37 cellular contexts compared by ENCODE assay signal in the genomic region with DNA sequence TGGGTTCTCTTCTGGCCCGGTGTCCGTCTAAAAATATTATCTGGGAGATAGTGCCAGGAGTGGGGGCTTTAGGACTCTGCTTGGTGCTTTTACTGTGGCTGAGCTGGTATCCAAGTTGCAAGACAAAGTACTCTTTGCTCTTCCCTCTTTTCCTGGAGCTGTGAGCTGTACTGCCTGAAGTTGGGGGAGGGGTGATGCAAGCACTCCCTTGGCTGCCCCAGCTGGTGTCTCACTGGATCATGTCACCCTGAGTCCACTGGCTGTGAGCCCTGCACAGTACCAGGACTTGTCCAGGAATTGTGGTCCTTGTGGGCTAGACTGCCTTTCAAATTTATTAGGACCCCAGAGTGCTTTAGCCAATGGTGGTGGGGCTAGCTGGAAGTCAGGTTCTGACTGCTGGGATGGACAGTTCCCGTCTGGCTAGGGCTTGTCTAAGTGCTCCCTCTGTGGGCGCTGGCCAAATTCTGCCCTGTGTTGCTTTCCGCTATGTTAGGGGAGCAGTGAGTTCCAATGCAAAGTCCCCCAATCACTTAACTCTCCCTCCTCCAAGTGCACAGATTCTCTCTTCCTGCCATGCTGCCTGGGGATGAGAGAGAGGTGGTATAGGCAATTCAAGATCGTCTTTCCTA. TPM values are rescaled to one million over a fixed set of nuclear protein-coding genes. Genes with fewer than 3 reads are reported as not detected.
"Had no signal": no experiment of that assay in that cellular context is flagged by ENCODE, and none has a peak within 500 bp of the region (broad histone marks: within the 10 kb centered on the region; RNA-seq: fewer than 3 reads in every experiment).

No MANE protein-coding gene starts in this region.

- H3K9me3 ChIP-seq: Peyer's patch, SJSA1, SK-N-SH had no signal

- H3K27me3 Mint-ChIP-seq: activated naive CD8-positive, alpha-beta T cell treated with anti-CD3 and anti-CD28 coated beads for 36 hours had no signal

- H3K36me3 Mint-ChIP-seq: activated naive CD8-positive, alpha-beta T cell treated with anti-CD3 and anti-CD28 coated beads for 36 hours had no signal

- H3K4me2 ChIP-seq: SK-N-SH had no signal

- H3K4me3 Mint-ChIP-seq: activated CD4-positive, alpha-beta T cell treated with anti-CD3 and anti-CD28 coated beads, Interleukin-2, amount 10 ng/mL, durations not matched to agents 24 days and 14 days; activated CD8-positive, alpha-beta T cell treated with anti-CD3 and anti-CD28 coated beads for 36 hours; activated naive CD8-positive, alpha-beta T cell treated with anti-CD3 and anti-CD28 coated beads for 36 hours; activated T-cell treated with anti-CD3 and anti-CD28 coated beads, Interleukin-2, amount 50 U/mL, for 72 hours; activated T-helper 17 cell treated with anti-CD3 and anti-CD28 coated beads, Interleukin-2, amount 50 U/mL, for 72 hours; central memory CD8-positive, alpha-beta T cell; T-helper 1 cell treated with Interleukin-12 subunit alpha and Interleukin-12 subunit beta and Interleukin-4 antibody, amounts not matched to agents 30 μg/mL and 1 μg/mL, for 36 hours; T-helper 2 cell treated with Interferon-gamma antibody and Interleukin-4, amounts not matched to agents 5 μg/mL and 100 μg/mL, for 36 hours had no signal

- H3K4me3 ChIP-seq: cardiac muscle cell, Peyer's patch, SJSA1 had no signal

- H3K4me1 Mint-ChIP-seq: activated CD4-positive, alpha-beta T cell treated with anti-CD3 and anti-CD28 coated beads, Interleukin-2, amount 10 ng/mL, durations not matched to agents 24 days and 14 days; activated naive CD8-positive, alpha-beta T cell treated with anti-CD3 and anti-CD28 coated beads for 36 hours; activated T-helper 17 cell treated with anti-CD3 and anti-CD28 coated beads, Interleukin-2, amount 50 U/mL, for 72 hours; central memory CD8-positive, alpha-beta T cell had no signal

- H3K27me3 ChIP-seq: brain microvascular endothelial cell, cardiac muscle cell, Peyer's patch, SJSA1 had no signal

- H3K9ac ChIP-seq: SK-N-SH had no signal

- ATAC-seq: activated CD8-positive, alpha-beta T cell treated with anti-CD3 and anti-CD28 coated beads for 36 hours; activated T-cell treated with anti-CD3 and anti-CD28 coated beads, Interleukin-2, amount 50 U/mL, for 72 hours; activated T-helper 17 cell treated with anti-CD3 and anti-CD28 coated beads, Interleukin-2, amount 50 U/mL, for 72 hours; PC-3 had no signal

- H3K36me3 ChIP-seq: brain microvascular endothelial cell, cardiac muscle cell, Peyer's patch, SJSA1 had no signal

- H3K27ac Mint-ChIP-seq: activated CD4-positive, alpha-beta T cell treated with anti-CD3 and anti-CD28 coated beads, Interleukin-2, amount 10 ng/mL, durations not matched to agents 24 days and 14 days; activated CD8-positive, alpha-beta T cell treated with anti-CD3 and anti-CD28 coated beads for 36 hours; activated naive CD8-positive, alpha-beta T cell treated with anti-CD3 and anti-CD28 coated beads for 36 hours; activated T-cell treated with anti-CD3 and anti-CD28 coated beads, Interleukin-2, amount 50 U/mL, for 72 hours; activated T-helper 17 cell treated with anti-CD3 and anti-CD28 coated beads, Interleukin-2, amount 50 U/mL, for 72 hours; T-helper 1 cell treated with Interleukin-12 subunit alpha and Interleukin-12 subunit beta and Interleukin-4 antibody, amounts not matched to agents 30 μg/mL and 1 μg/mL, for 36 hours; T-helper 2 cell treated with Interferon-gamma antibody and Interleukin-4, amounts not matched to agents 5 μg/mL and 100 μg/mL, for 36 hours had no signal

- H3K4me1 ChIP-seq: Peyer's patch, SJSA1 had no signal

- H3K27ac ChIP-seq: brain microvascular endothelial cell, cardiac muscle cell, Peyer's patch, SJSA1, VCaP had no signal

- DNase-seq: activated CD4-positive, alpha-beta T cell treated with anti-CD3 and anti-CD28 coated beads, Interleukin-2, amount 10 ng/mL, durations not matched to agents 24 days and 14 days; activated CD4-positive, alpha-beta T cell treated with anti-CD3 and anti-CD28 coated beads, Interleukin-2, amount 50 U/mL, for 4 hours; activated CD8-positive, alpha-beta T cell treated with anti-CD3 and anti-CD28 coated beads for 36 hours; activated effector memory CD4-positive, alpha-beta T cell treated with anti-CD3 and anti-CD28 coated beads, Interleukin-2, amount 50 U/mL, for 16 hours; activated naive CD4-positive, alpha-beta T cell; activated naive CD4-positive, alpha-beta T cell treated with anti-CD3 and anti-CD28 coated beads, Interleukin-2, amount 50 U/mL, for 16 hours; activated naive CD8-positive, alpha-beta T cell treated with anti-CD3 and anti-CD28 coated beads for 36 hours; activated T-cell treated with anti-CD3 and anti-CD28 coated beads, Interleukin-2, amount 50 U/mL, for 1 hour; activated T-cell treated with anti-CD3 and anti-CD28 coated beads, Interleukin-2, amount 50 U/mL, for 72 hours; amniotic stem cell; aorta; brain microvascular endothelial cell; NCI-H1092 treated with DMSO at 0.1 percent for 48 hours; NCI-H1417; NCI-H146; NCI-H187; NCI-H2029 treated with DMSO at 0.1 percent for 48 hours; NCI-H2171 treated with DMSO at 0.1 percent for 48 hours; NCI-H2227 treated with DMSO at 0.1 percent for 48 hours; NCI-H446; NCI-H510A treated with DMSO at 0.1 percent for 48 hours; NCI-H526 treated with DMSO at 0.1 percent for 48 hours; NK-92 treated with Interleukin-12 subunit alpha and Interleukin-12 subunit beta, amount 100 ng/mL, for 24 hours; PC-3; Peyer's patch; RPMI8226; SHP77 treated with DMSO at 0.1 percent for 48 hours; SK-N-SH had no signal

- H3K9me3 Mint-ChIP-seq: activated CD4-positive, alpha-beta T cell treated with anti-CD3 and anti-CD28 coated beads, Interleukin-2, amount 10 ng/mL, durations not matched to agents 24 days and 14 days; activated CD8-positive, alpha-beta T cell treated with anti-CD3 and anti-CD28 coated beads for 36 hours; activated naive CD8-positive, alpha-beta T cell treated with anti-CD3 and anti-CD28 coated beads for 36 hours; activated T-cell treated with anti-CD3 and anti-CD28 coated beads, Interleukin-2, amount 50 U/mL, for 72 hours; activated T-helper 17 cell treated with anti-CD3 and anti-CD28 coated beads, Interleukin-2, amount 50 U/mL, for 72 hours; central memory CD8-positive, alpha-beta T cell; T-helper 1 cell treated with Interleukin-12 subunit alpha and Interleukin-12 subunit beta and Interleukin-4 antibody, amounts not matched to agents 30 μg/mL and 1 μg/mL, for 36 hours; T-helper 2 cell treated with Interferon-gamma antibody and Interleukin-4, amounts not matched to agents 5 μg/mL and 100 μg/mL, for 36 hours had no signal

RNA-seq across cellular contexts. Expression of a gene that starts 13.1 kb away (rescaled TPM):
- total RNA-seq: activated CD4-positive, alpha-beta T cell treated with anti-CD3 and anti-CD28 coated beads, Interleukin-2, amount 10 ng/mL, durations not matched to agents 24 days and 14 days; activated CD8-positive, alpha-beta memory T cell treated with anti-CD3 and anti-CD28 coated beads for 36 hours; activated naive CD8-positive, alpha-beta T cell treated with anti-CD3 and anti-CD28 coated beads for 36 hours; M059J; PC-3 had no signal
- polyA plus RNA-seq: SK-N-SH had no signal
